Comparison of ENCODE assay signal across 9 cellular contexts in genomic region chr6:139376604-139377218, GRCh38. TPM values are rescaled to one million over a fixed set of nuclear protein-coding genes. Genes with fewer than 3 reads are reported as not detected.
A peak's percentile ranks its signal among the peaks of the same experiment; 100 is the strongest.
DNase-seq lines count a peak whose midpoint lies in the region; ATAC-seq and TF ChIP-seq lines count a peak whose summit lies in the region.
"Had no signal": no experiment of that assay in that cellular context is flagged by ENCODE, and none has a peak within 500 bp of the region (broad histone marks: within the 10 kb centered on the region; RNA-seq: fewer than 3 reads in every experiment).

No MANE protein-coding gene starts in this region.

- peak overlapping the region; percentile 96 for H3K4me3 ChIP-seq in thoracic aorta

- peaks cover 6% of the 10 kb centered on the region for H3K36me3 Mint-ChIP-seq in activated naive CD4-positive, alpha-beta T cell treated with anti-CD3 and anti-CD28 coated beads, Interleukin-2, amount 50 U/mL, for 24 hours
- H3K36me3 Mint-ChIP-seq in activated naive CD8-positive, alpha-beta T cell treated with anti-CD3 and anti-CD28 coated beads for 36 hours: peaks cover 11% of the 10 kb centered on the region

- peaks cover 23% of the 10 kb centered on the region for H3K4me1 Mint-ChIP-seq in activated naive CD4-positive, alpha-beta T cell treated with anti-CD3 and anti-CD28 coated beads, Interleukin-2, amount 50 U/mL, for 24 hours
- H3K4me1 Mint-ChIP-seq in activated naive CD8-positive, alpha-beta T cell treated with anti-CD3 and anti-CD28 coated beads for 36 hours: peaks cover 23% of the 10 kb centered on the region

- no peaks in the 10 kb centered on the region for H3K9me3 ChIP-seq in thoracic aorta

- no peaks in the 10 kb centered on the region for H3K9me3 Mint-ChIP-seq in activated naive CD4-positive, alpha-beta T cell treated with anti-CD3 and anti-CD28 coated beads, Interleukin-2, amount 50 U/mL, for 24 hours
- no peaks in the 10 kb centered on the region for H3K9me3 Mint-ChIP-seq in activated naive CD8-positive, alpha-beta T cell treated with anti-CD3 and anti-CD28 coated beads for 36 hours

- H3K27ac Mint-ChIP-seq in activated naive CD4-positive, alpha-beta T cell treated with anti-CD3 and anti-CD28 coated beads, Interleukin-2, amount 50 U/mL, for 24 hours: peak overlapping the region; percentile 60
- no peak overlapping the region for H3K27ac Mint-ChIP-seq in activated naive CD8-positive, alpha-beta T cell treated with anti-CD3 and anti-CD28 coated beads for 36 hours

- H3K4me1 ChIP-seq in thoracic aorta (ENCODE audit: control insufficient read depth in 1 of 2, low read depth in 2 of 2): peaks cover 5 to 12% of the 10 kb centered on the region in 2 donors

- peak overlapping the region; percentile 89 for H3K27ac ChIP-seq in thoracic aorta

- ATAC-seq in thoracic aorta (ENCODE audit: insufficient number of reproducible peaks, low FRiP score, low read depth) (no peak), GM21423 (IDR thresholded peaks at IDR 0.05; ENCODE audit: unreplicated experiment) (no peak)
- ATAC-seq: GM12878 had no signal

- H3K27me3 Mint-ChIP-seq in activated naive CD4-positive, alpha-beta T cell treated with anti-CD3 and anti-CD28 coated beads, Interleukin-2, amount 50 U/mL, for 24 hours: no peaks in the 10 kb centered on the region
- H3K27me3 Mint-ChIP-seq in activated naive CD8-positive, alpha-beta T cell treated with anti-CD3 and anti-CD28 coated beads for 36 hours: no peaks in the 10 kb centered on the region

- H3K36me3 ChIP-seq in thoracic aorta: no peaks in the 10 kb centered on the region

- H3K4me3 Mint-ChIP-seq in activated naive CD4-positive, alpha-beta T cell treated with anti-CD3 and anti-CD28 coated beads, Interleukin-2, amount 50 U/mL, for 24 hours: peak overlapping the region; percentile 100
- peak overlapping the region; percentile 89 for H3K4me3 Mint-ChIP-seq in activated naive CD8-positive, alpha-beta T cell treated with anti-CD3 and anti-CD28 coated beads for 36 hours

- DNase-seq in activated naive CD4-positive, alpha-beta T cell treated with Interleukin-2 at 50 U/mL for 16 hours: no peak
- no peak for DNase-seq in activated naive CD8-positive, alpha-beta T cell treated with anti-CD3 and anti-CD28 coated beads for 36 hours
- peak; percentile 74 for DNase-seq in kidney glomerular epithelial cell (lab: John Stamatoyannopoulos, UW)
- no peak for DNase-seq in thoracic aorta (ENCODE audit: low spot score)
- no peak for DNase-seq in occipital lobe (lab: John Stamatoyannopoulos, UW)
- DNase-seq in NOMO-1 (lab: John Stamatoyannopoulos, UW; ENCODE audit: unreplicated experiment in 2 of 2): no peak

- TF ChIP-seq CTCF in thoracic aorta (IDR thresholded peaks at IDR 0.05): no peak

- no peaks in the 10 kb centered on the region for H3K27me3 ChIP-seq in thoracic aorta (replicated peaks; ENCODE audit: insufficient read depth)

RNA-seq across cellular contexts. Expression of gene CITED2, which starts 2.3 kb away (rescaled TPM):
- total RNA-seq in activated naive CD8-positive, alpha-beta T cell treated with anti-CD3 and anti-CD28 coated beads for 36 hours: 10 to 100 TPM; 28.4 to 28.5 TPM
- total RNA-seq in thoracic aorta: 10 to 100 TPM; 43.5 to 62.7 TPM
- total RNA-seq in occipital lobe: 33.1 TPM
